Comparison of ENCODE assay signal across 16 cellular contexts in the genomic region with DNA sequence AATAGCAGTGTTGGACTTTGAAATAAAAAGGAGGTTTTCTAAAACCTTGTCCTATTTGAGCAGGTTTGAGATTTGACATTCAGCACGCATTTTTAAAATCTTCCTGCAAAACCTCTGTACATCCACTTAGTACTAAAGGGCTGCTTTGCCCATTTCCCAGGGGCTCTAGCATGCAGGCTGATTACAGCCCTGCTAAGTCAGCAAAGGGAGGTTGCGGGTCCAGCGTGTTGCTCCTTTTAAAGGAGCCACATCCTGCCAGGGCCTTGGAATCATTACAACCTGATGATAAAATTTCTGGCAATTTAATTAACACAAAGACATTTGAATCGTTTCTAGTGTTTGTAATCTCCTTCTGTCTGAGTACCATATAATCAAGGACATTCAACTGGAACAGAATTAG.
"Had no signal": no experiment of that assay in that cellular context is flagged by ENCODE, and none has a peak within 500 bp of the region (broad histone marks: within the 10 kb centered on the region; RNA-seq: fewer than 3 reads in every experiment).

No MANE protein-coding gene starts in this region.

- H3K9me3 Mint-ChIP-seq: activated CD4-positive, alpha-beta memory T cell treated with anti-CD3 and anti-CD28 coated beads, Interleukin-2, amount 10 ng/mL, durations not matched to agents 7 days and 5 days; naive thymus-derived CD4-positive, alpha-beta T cell; stimulated activated effector memory CD8-positive, alpha-beta T cell treated with anti-CD3 and anti-CD28 coated beads, Interleukin-12 subunit alpha, Interleukin-12 subunit beta, amount 100 ng/mL, for 72 hours had no signal

- H3K4me3 ChIP-seq: right lobe of liver, tibial nerve had no signal

- H3K27ac Mint-ChIP-seq: activated CD4-positive, alpha-beta memory T cell treated with anti-CD3 and anti-CD28 coated beads, Interleukin-2, amount 10 ng/mL, durations not matched to agents 7 days and 5 days; activated CD4-positive, alpha-beta T cell treated with anti-CD3 and anti-CD28 coated beads for 36 hours; activated naive CD8-positive, alpha-beta T cell; immature natural killer cell; naive thymus-derived CD4-positive, alpha-beta T cell; stimulated activated effector memory CD8-positive, alpha-beta T cell treated with anti-CD3 and anti-CD28 coated beads, Interleukin-12 subunit alpha, Interleukin-12 subunit beta, amount 100 ng/mL, for 72 hours had no signal

- DNase-seq: activated CD4-positive, alpha-beta memory T cell treated with anti-CD3 and anti-CD28 coated beads, Interleukin-2, amount 10 ng/mL, durations not matched to agents 7 days and 5 days; activated CD4-positive, alpha-beta T cell treated with anti-CD3 and anti-CD28 coated beads for 36 hours; activated gamma-delta T cell; activated T-cell treated with anti-CD3 and anti-CD28 coated beads, Interleukin-2, amount 50 U/mL, for 48 hours; brain microvascular endothelial cell; immature natural killer cell; left colon; mammary epithelial cell; naive thymus-derived CD4-positive, alpha-beta T cell; right lobe of liver; T-helper 9 cell had no signal

- H3K27me3 ChIP-seq: brain microvascular endothelial cell, neutrophil, right lobe of liver, tibial nerve had no signal

- H3K4me1 Mint-ChIP-seq: activated CD4-positive, alpha-beta memory T cell treated with anti-CD3 and anti-CD28 coated beads, Interleukin-2, amount 10 ng/mL, durations not matched to agents 7 days and 5 days; activated CD4-positive, alpha-beta T cell treated with anti-CD3 and anti-CD28 coated beads for 36 hours; immature natural killer cell; naive thymus-derived CD4-positive, alpha-beta T cell; stimulated activated effector memory CD8-positive, alpha-beta T cell treated with anti-CD3 and anti-CD28 coated beads, Interleukin-12 subunit alpha, Interleukin-12 subunit beta, amount 100 ng/mL, for 72 hours had no signal

- H3K36me3 ChIP-seq: brain microvascular endothelial cell, neutrophil, right lobe of liver, tibial nerve had no signal

- H3K4me3 Mint-ChIP-seq: activated CD4-positive, alpha-beta memory T cell treated with anti-CD3 and anti-CD28 coated beads, Interleukin-2, amount 10 ng/mL, durations not matched to agents 7 days and 5 days; activated CD4-positive, alpha-beta T cell treated with anti-CD3 and anti-CD28 coated beads for 36 hours; activated naive CD8-positive, alpha-beta T cell; immature natural killer cell; naive thymus-derived CD4-positive, alpha-beta T cell; stimulated activated effector memory CD8-positive, alpha-beta T cell treated with anti-CD3 and anti-CD28 coated beads, Interleukin-12 subunit alpha, Interleukin-12 subunit beta, amount 100 ng/mL, for 72 hours had no signal

- H3K36me3 Mint-ChIP-seq: activated naive CD8-positive, alpha-beta T cell; immature natural killer cell; naive thymus-derived CD4-positive, alpha-beta T cell; stimulated activated effector memory CD8-positive, alpha-beta T cell treated with anti-CD3 and anti-CD28 coated beads, Interleukin-12 subunit alpha, Interleukin-12 subunit beta, amount 100 ng/mL, for 72 hours had no signal

- H3K27ac ChIP-seq: brain microvascular endothelial cell, neutrophil, right lobe of liver, tibial nerve, VCaP had no signal

- H3K9me3 ChIP-seq: neutrophil, right lobe of liver, tibial nerve had no signal
